18 cellular contexts compared by ENCODE assay signal in the genomic region with DNA sequence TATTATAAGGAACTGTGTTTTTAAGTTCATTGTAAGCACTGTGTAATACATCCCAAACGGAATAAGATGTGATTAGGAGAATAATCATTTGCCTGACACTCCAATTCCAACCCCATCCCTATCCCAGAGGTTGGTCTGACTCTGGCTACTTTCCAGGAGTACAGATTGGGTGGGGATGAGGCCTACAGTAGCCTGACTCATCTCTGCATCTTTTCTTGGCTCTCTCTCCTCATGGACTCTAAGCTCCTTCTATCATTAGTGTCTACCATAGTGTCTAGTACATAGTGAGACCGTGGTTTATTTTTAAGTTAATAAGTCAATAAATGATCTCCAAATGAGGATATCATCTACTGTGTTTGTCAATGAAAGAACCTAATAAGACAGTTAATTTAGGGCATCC.
DNase-seq lines count a peak whose midpoint lies in the region; ATAC-seq and TF ChIP-seq lines count a peak whose summit lies in the region.
"Had no signal": no experiment of that assay in that cellular context is flagged by ENCODE, and none has a peak within 500 bp of the region (broad histone marks: within the 10 kb centered on the region; RNA-seq: fewer than 3 reads in every experiment).

No MANE protein-coding gene starts in this region.

- H3K79me1 ChIP-seq in IMR-90 (ENCODE audit: low read depth in 1 of 2, low read length in 2 of 2), result no peaks in the 10 kb centered on the region

- no peak overlapping the region for H3K4ac ChIP-seq in IMR-90 (ENCODE audit: low read depth, low read length)

- H4K5ac ChIP-seq in IMR-90 (ENCODE audit: low read depth, low read length), result no peak overlapping the region

- H3K4me1 Mint-ChIP-seq in nephron, result peaks cover 19% of the 10 kb centered on the region
- peaks cover 5 to 22% (median 21%) of the 10 kb centered on the region in 4 donors for H3K4me1 Mint-ChIP-seq in naive thymus-derived CD8-positive, alpha-beta T cell

- peak; percentile 44; the same call in 1 of the 2 replicates for ATAC-seq in IMR-90 (ENCODE audit: low read depth)
- no peak for ATAC-seq in HG03571 (IDR thresholded peaks at IDR 0.05; ENCODE audit: unreplicated experiment)
- no peak for ATAC-seq in GM19395 (IDR thresholded peaks at IDR 0.05; ENCODE audit: unreplicated experiment)
- no peak for ATAC-seq in naive thymus-derived CD8-positive, alpha-beta T cell
- ATAC-seq: Panc1, SK-N-SH treated with all-trans-retinoic acid at 6 μM for 48 hours had no signal

- DNase-seq in EH (ENCODE audit: low read depth) (peak; percentile 36), IMR-90 (no peak), astrocyte of the hippocampus (ENCODE audit: low read depth, low spot score) (peak; percentile 48), mucosa of gallbladder (ENCODE audit: low spot score) (no peak)
- DNase-seq in naive thymus-derived CD8-positive, alpha-beta T cell, result no peak
- DNase-seq: CD4-positive, alpha-beta T cell; HCEC 1CT; KBM-7; NCI-H1092; NCI-H2107; NCI-H748 treated with DMSO at 0.1 percent for 48 hours; Right ventricle myocardium superior had no signal

- CTCF ChIA-PET in IMR-90 (lab: Yijun Ruan, JAX), result no interaction called here

- H3K4me3 Mint-ChIP-seq in nephron, result no peak overlapping the region
- H3K4me3 Mint-ChIP-seq in naive thymus-derived CD8-positive, alpha-beta T cell, result no peak overlapping the region
- H3K4me3 Mint-ChIP-seq: B cell; CD4-positive, alpha-beta T cell had no signal

- H3K36me3 Mint-ChIP-seq in nephron (ENCODE audit: low read depth), result no peaks in the 10 kb centered on the region
- H3K36me3 Mint-ChIP-seq in naive thymus-derived CD8-positive, alpha-beta T cell, result no peaks in the 10 kb centered on the region

- dilution Hi-C loops in IMR-90 (cut with HindIII; ENCODE audit: low sequenced_read_pairs, unreplicated experiment), result no loop called here

- no peak overlapping the region for H2AK5ac ChIP-seq in IMR-90 (ENCODE audit: low read depth, low read length)

- no peak for TF ChIP-seq CTCF in IMR-90 (conservative IDR thresholded peaks at IDR 0.05; ENCODE audit: low read depth, low read length)
- TF ChIP-seq CTCF in nephron (IDR thresholded peaks at IDR 0.05; ENCODE audit: unreplicated experiment in 3 of 3), result no peak

- no peak overlapping the region for H2BK5ac ChIP-seq in IMR-90 (ENCODE audit: low read depth, low read length, poor library complexity, severe bottlenecking)

- no peak overlapping the region for H3K4me2 ChIP-seq in IMR-90 (ENCODE audit: low read depth, low read length)

- H4K91ac ChIP-seq in IMR-90 (ENCODE audit: insufficient read depth, low read depth, low read length), result no peak overlapping the region

- H3K56ac ChIP-seq in IMR-90 (ENCODE audit: extremely low read depth, insufficient read depth, low read length), result no peak overlapping the region

- intact Hi-C loops in IMR-90 (cut with micrococcal nuclease), result no loop called here

- no peak overlapping the region for H3K4me3 ChIP-seq in IMR-90 (ENCODE audit: insufficient read depth, low read depth, low read length)

- no peaks in the 10 kb centered on the region for H3K36me3 ChIP-seq in IMR-90 (ENCODE audit: control insufficient read depth, insufficient read depth, low read length)

- no peak overlapping the region for H3K23ac ChIP-seq in IMR-90 (ENCODE audit: low read depth, low read length)

- H3K27ac ChIP-seq in IMR-90 (ENCODE audit: insufficient read depth, low read length), result no peak overlapping the region

- no peak overlapping the region for H2AFZ ChIP-seq in IMR-90 (replicated peaks; ENCODE audit: low read length, poor library complexity)

- BruUV-seq in IMR-90 (replicated peaks; lab: Mats Ljungman, UMichigan), result no TSS peak

- in situ Hi-C loops in IMR-90 (cut with MboI; ENCODE audit: low sequenced_read_pairs), result no loop called here

- H3K4me1 ChIP-seq in IMR-90 (ENCODE audit: control insufficient read depth, insufficient read depth, low read length), result no peaks in the 10 kb centered on the region; the same call in 1 of the 2 replicates

- H4K8ac ChIP-seq in IMR-90 (ENCODE audit: low read depth in 2 of 2, low read length in 2 of 2), result no peak overlapping the region

- H3K18ac ChIP-seq in IMR-90 (ENCODE audit: low read depth, low read length), result no peak overlapping the region

- no peaks in the 10 kb centered on the region for H3K27me3 ChIP-seq in IMR-90 (ENCODE audit: control insufficient read depth, insufficient read depth, low read length)

- no peak for TF ChIP-seq POLR2A in IMR-90 (IDR thresholded peaks at IDR 0.05; ENCODE audit: low read depth, low read length)

- no peaks in the 10 kb centered on the region for H3K9me1 ChIP-seq in IMR-90 (ENCODE audit: insufficient read depth, low read length)

- H4K20me1 ChIP-seq in IMR-90 (ENCODE audit: insufficient read depth, low read length), result no peaks in the 10 kb centered on the region

- no peak overlapping the region for H3K14ac ChIP-seq in IMR-90 (replicated peaks; ENCODE audit: low read depth, low read length)

- no peaks in the 10 kb centered on the region for H3K9me3 ChIP-seq in IMR-90 (ENCODE audit: control insufficient read depth, insufficient read depth, low read length)

- no peak overlapping the region for H2BK15ac ChIP-seq in IMR-90 (ENCODE audit: low read depth, low read length)

- no peaks in the 10 kb centered on the region for H3K9me3 Mint-ChIP-seq in nephron
- no peaks in the 10 kb centered on the region for H3K9me3 Mint-ChIP-seq in naive thymus-derived CD8-positive, alpha-beta T cell
- H3K9me3 Mint-ChIP-seq: CD4-positive, alpha-beta T cell had no signal

- no peak overlapping the region for H3K9ac ChIP-seq in IMR-90 (ENCODE audit: low read depth, low read length)

- H3K27ac Mint-ChIP-seq in nephron, result peak overlapping the region in 2 of 3 experiments; percentile 48 to 60
- no peak overlapping the region for H3K27ac Mint-ChIP-seq in naive thymus-derived CD8-positive, alpha-beta T cell
- H3K27ac Mint-ChIP-seq: B cell; CD4-positive, alpha-beta T cell had no signal

- no peak for TF ChIP-seq RAD21 in IMR-90 (IDR thresholded peaks at IDR 0.05; ENCODE audit: low read length)

- POLR2A ChIA-PET in IMR-90 (lab: Charles Lee; ENCODE audit: unreplicated experiment), result no interaction called here
- POLR2A ChIA-PET in naive thymus-derived CD8-positive, alpha-beta T cell (lab: Charles Lee), result no interaction called here

- WGBS in IMR-90 (ENCODE audit: extremely low coverage in 2 of 2, insufficient read length in 1 of 2), 2 experiments, result no CpG with 5 or more reads among the region's 2 CpGs

- peaks cover 7% of the 10 kb centered on the region for H3K27me3 Mint-ChIP-seq in nephron (ENCODE audit: low read depth)
- H3K27me3 Mint-ChIP-seq in naive thymus-derived CD8-positive, alpha-beta T cell, result peaks cover 0 to 4% (median 0%) of the 10 kb centered on the region in 5 donors
- H3K27me3 Mint-ChIP-seq: B cell; CD4-positive, alpha-beta T cell had no signal

- no peak overlapping the region for H2BK20ac ChIP-seq in IMR-90 (ENCODE audit: low read depth, low read length)

- H2AK9ac ChIP-seq in IMR-90 (replicated peaks; ENCODE audit: low read depth, low read length, poor library complexity), result no peak overlapping the region

- no peak overlapping the region for H2BK120ac ChIP-seq in IMR-90 (ENCODE audit: low read depth, low read length)

TF ChIP-seq in IMR-90, 13 proteins besides CTCF, POLR2A, EP300 and RAD21:
- no peak for TF ChIP-seq MXI1 (IDR thresholded peaks at IDR 0.05; ENCODE audit: borderline replicate concordance, low read depth, low read length)
- TF ChIP-seq FOS (IDR thresholded peaks at IDR 0.05; ENCODE audit: low read depth, low read length), result no peak
- TF ChIP-seq CHD1 (IDR thresholded peaks at IDR 0.05; ENCODE audit: low read depth, low read length), result no peak
- no peak for TF ChIP-seq BHLHE40 (IDR thresholded peaks at IDR 0.05; ENCODE audit: low read depth, low read length)
- no peak for TF ChIP-seq CEBPB (IDR thresholded peaks at IDR 0.05; ENCODE audit: low read depth, low read length)
- TF ChIP-seq MAZ (IDR thresholded peaks at IDR 0.05; ENCODE audit: borderline replicate concordance, low read depth, low read length), result no peak
- TF ChIP-seq SMC3 (IDR thresholded peaks at IDR 0.05; ENCODE audit: low read depth, low read length), result no peak

Comparison
In these comparisons a context has a peak if more than half of its experiments do, and no peak if none do; other contexts are left out.
1. DNase-seq: peak in EH (single experiment) and astrocyte of the hippocampus (single experiment); none in IMR-90 (single experiment), naive thymus-derived CD8-positive, alpha-beta T cell (0 of 10) and mucosa of gallbladder (single experiment).
2. H3K27ac Mint-ChIP-seq: peak in nephron (2 of 3); none in naive thymus-derived CD8-positive, alpha-beta T cell (0 of 10).